Comparison of ENCODE assay signal across 12 cellular contexts in the genomic region with DNA sequence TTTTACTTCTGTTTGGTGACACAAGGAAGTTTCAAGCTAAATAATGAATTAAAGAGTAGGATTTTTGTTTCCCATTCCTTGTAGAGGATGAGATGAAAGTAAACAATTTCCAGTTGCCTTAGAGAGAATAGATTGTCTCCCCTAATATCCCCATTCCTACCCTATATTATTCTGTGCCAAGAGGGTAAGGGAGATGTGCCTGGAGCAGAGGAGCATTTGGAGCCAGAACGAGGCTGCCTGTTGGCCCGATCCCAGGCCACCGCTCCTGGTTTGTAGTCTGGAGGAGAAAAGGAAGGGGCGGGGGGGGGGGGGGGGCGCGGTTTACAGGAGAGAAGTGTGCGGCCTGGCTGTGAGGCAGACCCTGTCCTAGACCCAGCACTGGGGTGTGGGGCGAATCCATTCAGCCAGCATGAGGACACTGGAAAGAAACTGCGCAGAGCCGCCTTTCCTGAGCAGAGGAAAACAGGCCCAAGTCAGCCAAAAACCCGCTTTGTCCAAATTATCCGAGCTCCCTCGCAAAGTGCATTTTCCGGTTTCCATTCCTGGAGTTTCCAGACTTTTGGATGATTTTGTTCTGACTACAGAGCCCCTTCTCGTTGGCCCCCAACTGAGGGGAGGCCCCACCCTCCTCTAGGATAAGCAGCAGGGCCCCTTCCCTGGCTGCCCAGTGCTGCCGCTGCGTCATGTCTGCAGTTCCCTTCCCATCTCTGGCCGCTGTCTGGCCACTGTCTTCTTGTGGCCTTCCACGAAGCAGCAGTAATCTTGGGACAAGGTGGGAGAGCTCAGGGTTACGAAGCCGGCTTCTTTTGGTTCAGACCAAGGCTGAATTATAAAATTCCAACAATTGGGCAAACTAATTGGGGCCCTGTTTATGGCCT. TPM values are rescaled to one million over a fixed set of nuclear protein-coding genes. Genes with fewer than 3 reads are reported as not detected.
DNase-seq lines count a peak whose midpoint lies in the region; ATAC-seq, FAIRE-seq and TF ChIP-seq lines count a peak whose summit lies in the region.
"Had no signal": no experiment of that assay in that cellular context is flagged by ENCODE, and none has a peak within 500 bp of the region (broad histone marks: within the 10 kb centered on the region; RNA-seq: fewer than 3 reads in every experiment).

No MANE protein-coding gene starts in this region.

- DNase-seq in ELF-1 (ENCODE audit: low read depth, low spot score) (peak; percentile 33), astrocyte (ENCODE audit: low read depth) (peak; percentile 72), left ventricle myocardium superior (peak; percentile 84), gastrocnemius medialis (peak in 1 of 2 donors; percentile 81), 8988T (no peak), Karpas-422 (no peak), NCI-H2107 (lab: John Stamatoyannopoulos, UW) (no peak), CD14-positive monocyte (ENCODE audit: low spot score) (no peak)
- DNase-seq: NCI-H524 treated with DMSO at 0.1 percent for 48 hours, T-helper 17 cell had no signal

- H3K4me3 ChIP-seq in astrocyte (ENCODE audit: insufficient read depth, low read depth, low read length) (peak overlapping the region; percentile 27), gastrocnemius medialis (peak overlapping the region; percentile 16 to 44 (median 38)), Karpas-422 (ENCODE audit: low read length) (no peak overlapping the region)

- H3K79me2 ChIP-seq in astrocyte (ENCODE audit: insufficient read depth, low read length) (peaks cover 90% of the 10 kb centered on the region), Karpas-422 (ENCODE audit: low read length) (no peaks in the 10 kb centered on the region)

- H3K36me3 Mint-ChIP-seq in astrocyte (ENCODE audit: low read depth, unreplicated experiment) (no peaks in the 10 kb centered on the region), CD14-positive monocyte (peaks cover 4 to 7% of the 10 kb centered on the region in 2 donors)

- intact Hi-C loops in left ventricle myocardium superior (cut with micrococcal nuclease) = no loop called here
- intact Hi-C loops in gastrocnemius medialis (cut with DNase I; ENCODE audit: low total_unique reads) = no loop called here
- intact Hi-C loops in CD14-positive monocyte (cut with micrococcal nuclease) = loop anchor here in 1 of 2 donors (5.0 kb wide), 1 partner anchor 36 kb away; no protein-coding TSS in a partner anchor

- TF ChIP-seq POLR2A in gastrocnemius medialis (IDR thresholded peaks at IDR 0.05) = peak in 1 of 2 donors; percentile 8

- FAIRE-seq in astrocyte (lab: Jason Lieb, UNC) = no peak

- H3K9me3 ChIP-seq in astrocyte (ENCODE audit: insufficient read depth, low read depth, low read length) (no peaks in the 10 kb centered on the region), gastrocnemius medialis (no peaks in the 10 kb centered on the region), Karpas-422 (ENCODE audit: low read length) (no peaks in the 10 kb centered on the region)

- in situ Hi-C loops in gastrocnemius medialis (cut with MboI; ENCODE audit: low sequenced_read_pairs in 4 of 4) = no loop called here

- H4K20me1 ChIP-seq in astrocyte (ENCODE audit: insufficient read depth, low read length) = peaks cover 9% of the 10 kb centered on the region
- no peaks in the 10 kb centered on the region for H4K20me1 ChIP-seq in Karpas-422 (ENCODE audit: insufficient read depth, low read depth, low read length)

- H3K9me3 Mint-ChIP-seq in astrocyte (ENCODE audit: unreplicated experiment) (no peaks in the 10 kb centered on the region), CD14-positive monocyte (peaks cover 0 to 14% (median 9%) of the 10 kb centered on the region in 7 donors)
- H3K9me3 Mint-ChIP-seq: activated T-helper 1 cell treated with anti-CD3 and anti-CD28 coated beads, Interleukin-12 subunit alpha, Interleukin-12 subunit beta, Interleukin-2, Interleukin-4 antibody, amounts not matched to agents 30 ng/mL and 10 ng/mL and 1 ng/mL, durations not matched to agents 14 hours and 24 hours and 36 hours; stimulated activated naive CD8-positive, alpha-beta T cell treated with anti-CD3 and anti-CD28 coated beads, Interleukin-15, Interleukin-2, amounts not matched to agents 100 ng/mL and 50 ng/mL, for 24 hours had no signal

- TF ChIP-seq CTCF in astrocyte (IDR thresholded peaks at IDR 0.05; ENCODE audit: insufficient read depth, low read depth, low read length) (no peak), gastrocnemius medialis (IDR thresholded peaks at IDR 0.05 in 4 of 5, conservative IDR thresholded peaks at IDR 0.05 in 1 of 5) (no peak), CD14-positive monocyte (IDR thresholded peaks at IDR 0.05) (no peak)

- H2AFZ ChIP-seq in astrocyte (ENCODE audit: low read depth, low read length) = peak overlapping the region; percentile 31
- H2AFZ ChIP-seq in Karpas-422 (ENCODE audit: low read length) = no peak overlapping the region

- H3K27me3 ChIP-seq in astrocyte (ENCODE audit: insufficient read depth, low read length) (no peaks in the 10 kb centered on the region), gastrocnemius medialis (no peaks in the 10 kb centered on the region), Karpas-422 (ENCODE audit: low read length) (no peaks in the 10 kb centered on the region)

- no peaks in the 10 kb centered on the region for H3K36me3 ChIP-seq in astrocyte (ENCODE audit: insufficient read depth, low read length)
- no peaks in the 10 kb centered on the region for H3K36me3 ChIP-seq in gastrocnemius medialis
- H3K36me3 ChIP-seq in Karpas-422 (ENCODE audit: insufficient read depth, low read length) = no peaks in the 10 kb centered on the region

- no peak overlapping the region for H3K27ac Mint-ChIP-seq in astrocyte (ENCODE audit: unreplicated experiment)
- H3K27ac Mint-ChIP-seq in CD14-positive monocyte = no peak overlapping the region
- H3K27ac Mint-ChIP-seq: activated T-helper 1 cell treated with anti-CD3 and anti-CD28 coated beads, Interleukin-12 subunit alpha, Interleukin-12 subunit beta, Interleukin-2, Interleukin-4 antibody, amounts not matched to agents 30 ng/mL and 10 ng/mL and 1 ng/mL, durations not matched to agents 14 hours and 24 hours and 36 hours; T-helper 17 cell had no signal

- H3K9ac ChIP-seq in astrocyte (ENCODE audit: low read length) (peak overlapping the region; percentile 77), Karpas-422 (ENCODE audit: low read length) (no peak overlapping the region)

- H3K4me1 Mint-ChIP-seq in astrocyte (ENCODE audit: low read depth, unreplicated experiment) (peaks cover 32% of the 10 kb centered on the region), CD14-positive monocyte (peaks cover 31% of the 10 kb centered on the region)

- H3K4me2 ChIP-seq in astrocyte (ENCODE audit: low read length) (peak overlapping the region; percentile 87), Karpas-422 (ENCODE audit: low read depth, low read length, poor library complexity, severe bottlenecking) (no peak overlapping the region)

- H3K27ac ChIP-seq in astrocyte (ENCODE audit: low read depth, low read length) (peak overlapping the region; percentile 78), gastrocnemius medialis (peak overlapping the region; percentile 97 to 100 (median 99)), Karpas-422 (ENCODE audit: low read length) (no peak overlapping the region)

- ATAC-seq in left ventricle myocardium superior (peak; percentile 8), gastrocnemius medialis (no peak)
- ATAC-seq: T-helper 17 cell had no signal

- no peak overlapping the region for H3K4me3 Mint-ChIP-seq in astrocyte (ENCODE audit: unreplicated experiment)
- H3K4me3 Mint-ChIP-seq in CD14-positive monocyte = no peak overlapping the region
- H3K4me3 Mint-ChIP-seq: activated T-helper 1 cell treated with anti-CD3 and anti-CD28 coated beads, Interleukin-12 subunit alpha, Interleukin-12 subunit beta, Interleukin-2, Interleukin-4 antibody, amounts not matched to agents 30 ng/mL and 10 ng/mL and 1 ng/mL, durations not matched to agents 14 hours and 24 hours and 36 hours; stimulated activated naive CD8-positive, alpha-beta T cell treated with anti-CD3 and anti-CD28 coated beads, Interleukin-15, Interleukin-2, amounts not matched to agents 100 ng/mL and 50 ng/mL, for 24 hours; T-helper 17 cell had no signal

- H3K4me1 ChIP-seq in astrocyte (ENCODE audit: insufficient read depth, low read length) (peaks cover 84% of the 10 kb centered on the region), gastrocnemius medialis (peaks cover 70 to 72% of the 10 kb centered on the region in 2 donors), Karpas-422 (ENCODE audit: low read length) (no peaks in the 10 kb centered on the region)

- no peaks in the 10 kb centered on the region for H3K9me2 ChIP-seq in Karpas-422 (replicated peaks; ENCODE audit: insufficient read depth, low read length)

- H3K27me3 Mint-ChIP-seq in astrocyte (ENCODE audit: low read depth, unreplicated experiment) (peaks cover 85% of the 10 kb centered on the region), CD14-positive monocyte (ENCODE audit: low read depth in 3 of 3) (peaks cover 43 to 55% (median 48%) of the 10 kb centered on the region in 3 donors)

RNA-seq across cellular contexts. Expression of a gene that starts 23.0 kb away (rescaled TPM):
- 8.4 and 9.6 TPM in 2 replicates for total RNA-seq in astrocyte
- total RNA-seq in left ventricle myocardium superior = 171 TPM
- total RNA-seq in gastrocnemius medialis = 100 to 1,000 TPM in 2 of 4 donors, 10 to 100 TPM in 2; 31.9 to 128 (median 105) TPM
- 0.04 and 0.18 TPM in 2 replicates for total RNA-seq in Karpas-422 (2014; rRNA removed; shearing (Covaris generic); ENCODE audit: low replicate concordance)
- under 1 TPM; 0.25 to 0.90 TPM for polyA plus RNA-seq in CD14-positive monocyte

RNA-seq across cellular contexts. Expression of a gene that starts 48.9 kb away (rescaled TPM):
- total RNA-seq in astrocyte = 0.14 TPM in 1 of 2 replicates, not detected in the other
- 11.2 TPM for total RNA-seq in left ventricle myocardium superior
- not detected for total RNA-seq in gastrocnemius medialis
- 0.52 TPM in 1 of 2 replicates, not detected in the other for total RNA-seq in Karpas-422 (2014; rRNA removed; shearing (Covaris generic); ENCODE audit: low replicate concordance)
- not detected for polyA plus RNA-seq in CD14-positive monocyte
- total RNA-seq: T-helper 17 cell had no signal

Comparison
In these comparisons a context has a peak if more than half of its experiments do, and no peak if none do; other contexts are left out.
1. DNase-seq: peak in ELF-1 (single experiment), astrocyte (single experiment) and left ventricle myocardium superior (single experiment); none in 8988T (single experiment), Karpas-422 (single experiment), NCI-H2107 (single experiment) and CD14-positive monocyte (single experiment).